3 cellular contexts compared by ENCODE assay signal in genomic region chr13:66530158-66530557, GRCh38.
TF ChIP-seq lines count a peak whose summit lies in the region.

No MANE protein-coding gene starts in this region.

TF ChIP-seq in HEK293T, 16 proteins besides CTCF, POLR2A, EP300 and RAD21 (continued from another document):
- 0 out of 2 replicates have a peak, but pooled peaks have one; percentile 5 for TF ChIP-seq PKNOX1 (IDR thresholded peaks at IDR 0.05)

TF ChIP-seq in IMR-90, 13 proteins besides CTCF, POLR2A, EP300 and RAD21 (continued from another document):
- TF ChIP-seq RCOR1 (IDR thresholded peaks at IDR 0.05; ENCODE audit: insufficient replicate concordance, low read length) (no peak), USF2 (IDR thresholded peaks at IDR 0.05; ENCODE audit: low read depth, low read length) (no peak), MAFK (IDR thresholded peaks at IDR 0.05; ENCODE audit: low read depth, low read length) (peak; percentile 48)

TF ChIP-seq in K562, 482 proteins besides CTCF, POLR2A, EP300 and RAD21 (continued from another document):
- TF ChIP-seq GMEB1 (CRISPR knock-in tag; IDR thresholded peaks at IDR 0.05): no peak
- no peak for TF ChIP-seq RB1 (IDR thresholded peaks at IDR 0.05; ENCODE audit: low read depth)
